Comparison of ENCODE assay signal across 10 cellular contexts in genomic region chr1:16903458-16903796, GRCh38. TPM values are rescaled to one million over a fixed set of nuclear protein-coding genes. Genes with fewer than 3 reads are reported as not detected.
DNase-seq lines count a peak whose midpoint lies in the region; ATAC-seq and TF ChIP-seq lines count a peak whose summit lies in the region.
"Had no signal": no experiment of that assay in that cellular context is flagged by ENCODE, and none has a peak within 500 bp of the region (broad histone marks: within the 10 kb centered on the region; RNA-seq: fewer than 3 reads in every experiment).

No MANE protein-coding gene starts in this region.

- peak overlapping the region; percentile 49; the same call in 1 of the 2 replicates for H3K4me3 ChIP-seq in GM12864 (ENCODE audit: low read depth, low read length)
- H3K4me3 ChIP-seq in PC-9: peak overlapping the region; percentile 65
- peak overlapping the region; percentile 86 to 93 (median 90) for H3K4me3 ChIP-seq in skeletal muscle tissue (ENCODE audit: low read length in 3 of 3)

- H3F3A ChIP-seq in PC-9 (ENCODE audit: insufficient read depth, low read depth): peaks cover 20% of the 10 kb centered on the region

- no peak for DNase-seq in GM12864 (ENCODE audit: low read depth)
- DNase-seq in PC-9: no peak
- DNase-seq in foreskin keratinocyte: no peak
- no peak for DNase-seq in SIG-M5 treated with dmso at 0.1 percent for 504 hours (lab: John Stamatoyannopoulos, UW; ENCODE audit: unreplicated experiment)

- no peaks in the 10 kb centered on the region for H3K9me2 ChIP-seq in PC-9 (ENCODE audit: insufficient read depth)

- no peaks in the 10 kb centered on the region for H4K20me1 ChIP-seq in PC-9 (ENCODE audit: insufficient read depth)

- CTCF ChIA-PET in PC-9 (lab: Charles Lee): interaction anchor here (1.5 kb wide), 1 partner anchor 57 kb away, joined by 4 read pairs; no protein-coding TSS in a partner anchor

- ATAC-seq in foreskin keratinocyte: no peak
- no peak for ATAC-seq in GM21526 (IDR thresholded peaks at IDR 0.05; ENCODE audit: low FRiP score, unreplicated experiment)
- no peak for ATAC-seq in HG02610 (IDR thresholded peaks at IDR 0.05; ENCODE audit: unreplicated experiment)
- ATAC-seq in HG03108 (IDR thresholded peaks at IDR 0.05; ENCODE audit: unreplicated experiment): no peak
- ATAC-seq: natural killer cell treated with Interleukin-12 subunit alpha and Interleukin-12 subunit beta and Interleukin-15 and Interleukin-18, amount 100 ng/mL, for 72 hours had no signal

- peaks cover 9% of the 10 kb centered on the region for H3K4me1 ChIP-seq in PC-9 (replicated peaks; ENCODE audit: insufficient read depth)
- peaks cover 14% of the 10 kb centered on the region for H3K4me1 ChIP-seq in foreskin keratinocyte
- H3K4me1 ChIP-seq in skeletal muscle tissue (ENCODE audit: control insufficient read depth in 3 of 3, insufficient read depth in 3 of 3, low read length in 3 of 3): peaks cover 24 to 28% (median 27%) of the 10 kb centered on the region in 3 donors

- H3K27ac ChIP-seq in PC-9 (peak overlapping the region; percentile 96), foreskin keratinocyte (peak overlapping the region; percentile 100), skeletal muscle tissue (ENCODE audit: low read depth, low read length) (peak overlapping the region; percentile 98)

- H3K9ac ChIP-seq in skeletal muscle tissue (ENCODE audit: low read depth in 1 of 3, low read length in 3 of 3): peak overlapping the region; percentile 93 to 100 (median 99)

- intact Hi-C loops in PC-9 (cut with micrococcal nuclease; ENCODE audit: unreplicated experiment): loop anchor here (5.0 kb wide), 1 partner anchor 149 kb away; the partner anchor contains the start of gene SDHB

- peak overlapping the region; percentile 79 for H3K4me2 ChIP-seq in PC-9

- H3K9me3 ChIP-seq in PC-9 (ENCODE audit: insufficient read depth, low read depth) (no peaks in the 10 kb centered on the region), skeletal muscle tissue (ENCODE audit: control insufficient read depth in 3 of 3, low read length in 3 of 3) (no peaks in the 10 kb centered on the region)

- H3K27me3 ChIP-seq in PC-9 (ENCODE audit: insufficient read depth, low read depth) (no peaks in the 10 kb centered on the region), foreskin keratinocyte (no peaks in the 10 kb centered on the region), skeletal muscle tissue (ENCODE audit: control insufficient read depth in 3 of 3, insufficient read depth in 3 of 3, low read length in 3 of 3) (no peaks in the 10 kb centered on the region)

- no TSS peak for BruUV-seq in PC-9 (replicated peaks; lab: Mats Ljungman, UMichigan)

- TF ChIP-seq CTCF in GM12864 (IDR thresholded peaks at IDR 0.05; ENCODE audit: low read depth, low read length, missing control alignments): no peak
- TF ChIP-seq CTCF in PC-9 (conservative IDR thresholded peaks at IDR 0.05): no peak
- TF ChIP-seq CTCF in foreskin keratinocyte (conservative IDR thresholded peaks at IDR 0.05): no peak

- POLR2A ChIA-PET in PC-9 (lab: Charles Lee; ENCODE audit: unreplicated experiment): interaction anchor here (0.7 kb wide), 1 partner anchor 282 kb away, joined by 6 read pairs; no protein-coding TSS in a partner anchor

- H3K79me2 ChIP-seq in PC-9 (ENCODE audit: low read depth): no peaks in the 10 kb centered on the region

- H3K36me3 ChIP-seq in PC-9 (ENCODE audit: low read depth) (no peaks in the 10 kb centered on the region), skeletal muscle tissue (ENCODE audit: control insufficient read depth in 3 of 3, insufficient read depth in 3 of 3, low read length in 3 of 3) (no peaks in the 10 kb centered on the region)

- H2AFZ ChIP-seq in PC-9: peak overlapping the region; percentile 73

RNA-seq across cellular contexts. Expression of gene RNU1-2, which starts 7.6 kb away (rescaled TPM):
- total RNA-seq in PC-9 (2021) (1,333 and 3,235 TPM in 2 replicates), foreskin keratinocyte (2,556 and 4,441 TPM in 2 replicates), skeletal muscle tissue (under 0.01 TPM)
- polyA plus RNA-seq in foreskin keratinocyte: not detected in 2 replicates
- polyA plus RNA-seq: urinary bladder had no signal

RNA-seq across cellular contexts. Expression of gene CROCC, which starts 18.3 kb away (rescaled TPM):
- total RNA-seq in PC-9 (2021) (18.4 and 18.9 TPM in 2 replicates), foreskin keratinocyte (17.1 and 17.2 TPM in 2 replicates), skeletal muscle tissue (6.8 TPM)
- 8.1 and 8.8 TPM in 2 replicates for polyA plus RNA-seq in foreskin keratinocyte

Comparison
In these comparisons a context has a peak if more than half of its experiments do, and no peak if none do; other contexts are left out.
1. RNA of gene RNU1-2, which starts 7.6 kb away (total RNA-seq): 2,556 to 4,441 TPM in foreskin keratinocyte and 1,333 to 3,235 TPM in PC-9; under 0.01 TPM in skeletal muscle tissue (single experiment); every median in the first group is over 1,000 times any median in the second.
2. Peak in every context shown above with its lines, with median percentiles within 50 percentile points of each other: H3K4me3 ChIP-seq and H3K27ac ChIP-seq.